9 cellular contexts compared by ENCODE assay signal in genomic region chr12:46963977-46964376, GRCh38.
DNase-seq lines count a peak whose midpoint lies in the region; ATAC-seq and TF ChIP-seq lines count a peak whose summit lies in the region.
"Had no signal": no experiment of that assay in that cellular context is flagged by ENCODE, and none has a peak within 500 bp of the region (broad histone marks: within the 10 kb centered on the region; RNA-seq: fewer than 3 reads in every experiment).

No MANE protein-coding gene starts in this region.

- no peaks in the 10 kb centered on the region for H4K20me1 ChIP-seq in GM23338 (replicated peaks; ENCODE audit: insufficient read depth)

- H3K27me3 Mint-ChIP-seq in MCF 10A (ENCODE audit: insufficient read depth, unreplicated experiment), result no peaks in the 10 kb centered on the region
- H3K27me3 Mint-ChIP-seq in GM23338 (ENCODE audit: insufficient read depth, low read depth, poor library complexity), result peaks cover 3% of the 10 kb centered on the region

- no peak overlapping the region for H3K4me3 ChIP-seq in right atrium auricular region
- H3K4me3 ChIP-seq in skeletal muscle satellite cell (ENCODE audit: low read length), result peak overlapping the region; percentile 2
- H3K4me3 ChIP-seq in A673 (ENCODE audit: low read depth, low read length, poor library complexity, severe bottlenecking), result no peak overlapping the region
- no peak overlapping the region for H3K4me3 ChIP-seq in GM23338

- TF ChIP-seq CTCF in MCF 10A (IDR thresholded peaks at IDR 0.05; ENCODE audit: unreplicated experiment) (no peak), right atrium auricular region (IDR thresholded peaks at IDR 0.05) (no peak), A673 (conservative IDR thresholded peaks at IDR 0.05; ENCODE audit: low read depth, low read length) (no peak), GM23338 (conservative IDR thresholded peaks at IDR 0.05; ENCODE audit: low read depth in 2 of 2) (no peak)

- H3K27me3 ChIP-seq in right atrium auricular region (no peaks in the 10 kb centered on the region), skeletal muscle satellite cell (ENCODE audit: control insufficient read depth, insufficient read depth, low read length) (no peaks in the 10 kb centered on the region), A673 (replicated peaks; ENCODE audit: insufficient read depth, low read depth, low read length, poor library complexity) (no peaks in the 10 kb centered on the region), GM23338 (ENCODE audit: insufficient read depth) (no peaks in the 10 kb centered on the region)

- H3K79me2 ChIP-seq in GM23338 (replicated peaks; ENCODE audit: insufficient read depth), result no peaks in the 10 kb centered on the region

- peak; percentile 69 for DNase-seq in HPDE6-E6E7 (ENCODE audit: extremely low spot score)
- peak; percentile 78 for DNase-seq in MCF 10A (ENCODE audit: unreplicated experiment)
- no peak for DNase-seq in right atrium auricular region (ENCODE audit: low spot score)
- no peak for DNase-seq in A673 (ENCODE audit: low spot score)
- DNase-seq in cortex of kidney (lab: John Stamatoyannopoulos, UW), result no peak
- DNase-seq in GM23338 (ENCODE audit: low spot score), result no peak
- DNase-seq: activated naive CD4-positive, alpha-beta T cell had no signal

- H3K9me3 ChIP-seq in right atrium auricular region (no peaks in the 10 kb centered on the region), skeletal muscle satellite cell (replicated peaks; ENCODE audit: low read length) (no peaks in the 10 kb centered on the region), A673 (ENCODE audit: low read depth, low read length, poor library complexity, severe bottlenecking) (no peaks in the 10 kb centered on the region)

- H3K27ac ChIP-seq in right atrium auricular region (peak overlapping the region; percentile 35 to 76), A673 (ENCODE audit: low read depth, low read length, poor library complexity, severe bottlenecking) (no peak overlapping the region), GM23338 (ENCODE audit: low read depth) (no peak overlapping the region)

- H3K9me2 ChIP-seq in GM23338 (ENCODE audit: insufficient read depth), result no peaks in the 10 kb centered on the region

- CTCF ChIA-PET in MCF 10A (lab: Yijun Ruan, JAX) (interaction anchor here (0.6 to 2.0 kb wide), 5 partner anchors 20 to 416 kb away, joined by 3 to 8 read pairs (median 4); no protein-coding TSS in a partner anchor), A673 (lab: Charles Lee) (no interaction called here)

- no peaks in the 10 kb centered on the region for H3K9me3 Mint-ChIP-seq in MCF 10A (ENCODE audit: unreplicated experiment)
- H3K9me3 Mint-ChIP-seq in GM23338, result no peaks in the 10 kb centered on the region

- H3K4me1 Mint-ChIP-seq in MCF 10A (ENCODE audit: insufficient read depth, unreplicated experiment), result peaks cover 25% of the 10 kb centered on the region
- H3K4me1 Mint-ChIP-seq in GM23338, result peaks cover 18% of the 10 kb centered on the region

- no peak for ATAC-seq in activated CD4-positive, CD25-positive, alpha-beta regulatory T cell treated with anti-CD3 and anti-CD28 coated beads, Interleukin-2, amount 50 U/mL, for 24 hours
- ATAC-seq in GM23338, result no peak

- peak overlapping the region; percentile 72 for H3K9ac ChIP-seq in skeletal muscle satellite cell (ENCODE audit: low read depth, low read length)

- BruUV-seq in MCF 10A (replicated peaks; lab: Mats Ljungman, UMichigan), result no TSS peak
- no TSS peak for BruUV-seq in A673 (replicated peaks; lab: Mats Ljungman, UMichigan)

- peaks cover 0 to 30% of the 10 kb centered on the region in 2 donors for H3K4me1 ChIP-seq in right atrium auricular region
- H3K4me1 ChIP-seq in skeletal muscle satellite cell (ENCODE audit: control insufficient read depth, insufficient read depth, low read length), result peaks cover 38% of the 10 kb centered on the region
- H3K4me1 ChIP-seq in A673 (ENCODE audit: insufficient read depth, low read length, poor library complexity, severe bottlenecking), result no peaks in the 10 kb centered on the region
- peaks cover 12% of the 10 kb centered on the region; the same call in 1 of the 2 replicates for H3K4me1 ChIP-seq in GM23338 (ENCODE audit: insufficient read depth)

- H2AFZ ChIP-seq in GM23338, result no peak overlapping the region

- no peaks in the 10 kb centered on the region for H3F3A ChIP-seq in GM23338 (replicated peaks; ENCODE audit: low read depth)

- H3K4me2 ChIP-seq in skeletal muscle satellite cell (ENCODE audit: low read length), result peak overlapping the region; percentile 68
- H3K4me2 ChIP-seq in GM23338, result no peak overlapping the region

- H3K36me3 Mint-ChIP-seq in MCF 10A (ENCODE audit: insufficient read depth, unreplicated experiment) (no peaks in the 10 kb centered on the region), GM23338 (ENCODE audit: low read depth) (no peaks in the 10 kb centered on the region)

- intact Hi-C loops in MCF 10A (cut with micrococcal nuclease) (no loop called here), A673 (cut with micrococcal nuclease; ENCODE audit: unreplicated experiment) (no loop called here)

- H3K4me3 Mint-ChIP-seq in MCF 10A (ENCODE audit: unreplicated experiment) (no peak overlapping the region), GM23338 (no peak overlapping the region)

- POLR2A ChIA-PET in MCF 10A (lab: Yijun Ruan, JAX) (interaction anchor here (0.5 to 1.5 kb wide), 4 partner anchors 14 to 974 kb away, joined by 3 to 4 read pairs (median 3); no protein-coding TSS in a partner anchor), A673 (lab: Charles Lee; ENCODE audit: low non-redundant PET) (no interaction called here)

- H3K27ac Mint-ChIP-seq in MCF 10A (ENCODE audit: low read depth, unreplicated experiment) (no peak overlapping the region), GM23338 (no peak overlapping the region)

- H3K36me3 ChIP-seq in right atrium auricular region (no peaks in the 10 kb centered on the region), skeletal muscle satellite cell (ENCODE audit: insufficient read depth, low read length) (no peaks in the 10 kb centered on the region), A673 (ENCODE audit: insufficient read depth, low read length, poor library complexity, severe bottlenecking) (no peaks in the 10 kb centered on the region), GM23338 (ENCODE audit: insufficient read depth) (no peaks in the 10 kb centered on the region)

TF ChIP-seq in GM23338, 12 proteins besides CTCF, POLR2A, EP300 and RAD21:
- no peak for TF ChIP-seq EZH2 (IDR thresholded peaks at IDR 0.05; ENCODE audit: low read depth, unreplicated experiment)
- TF ChIP-seq ZNF331 (CRISPR knock-in tag; IDR thresholded peaks at IDR 0.05; ENCODE audit: low read depth), result no peak
- no peak for TF ChIP-seq REST (IDR thresholded peaks at IDR 0.05; ENCODE audit: unreplicated experiment)
- TF ChIP-seq STAT1 (IDR thresholded peaks at IDR 0.05; ENCODE audit: unreplicated experiment), result no peak
- TF ChIP-seq JUNB (IDR thresholded peaks at IDR 0.05; ENCODE audit: unreplicated experiment), result no peak
- TF ChIP-seq ZNF114 (CRISPR knock-in tag; IDR thresholded peaks at IDR 0.05), result no peak

Comparison
In these comparisons a context has a peak if more than half of its experiments do, and no peak if none do; other contexts are left out.
1. DNase-seq: peak in HPDE6-E6E7 (single experiment) and MCF 10A (single experiment); none in right atrium auricular region (single experiment), A673 (single experiment), cortex of kidney (single experiment) and GM23338 (single experiment).
2. H3K27ac ChIP-seq: peak in right atrium auricular region (2 of 2); none in A673 (single experiment) and GM23338 (single experiment).